ENCODE assay signal across 12 cellular contexts in genomic region chr11:95697614-95698408, GRCh38.
DNase-seq lines count a peak whose midpoint lies in the region; ATAC-seq and TF ChIP-seq lines count a peak whose summit lies in the region.
"Had no signal": no experiment of that assay in that cellular context is flagged by ENCODE, and none has a peak within 500 bp of the region (broad histone marks: within the 10 kb centered on the region; RNA-seq: fewer than 3 reads in every experiment).

No MANE protein-coding gene starts in this region.

- no peaks in the 10 kb centered on the region for H4K20me1 ChIP-seq in OCI-LY7 (ENCODE audit: insufficient read depth, low read length)

- no peak overlapping the region for H3K4me3 ChIP-seq in OCI-LY7 (ENCODE audit: low read depth, low read length, poor library complexity, severe bottlenecking)
- H3K4me3 ChIP-seq: uterus had no signal

- H3K27ac ChIP-seq in OCI-LY7 (ENCODE audit: low read depth, low read length, poor library complexity, severe bottlenecking) = no peak overlapping the region
- H3K27ac ChIP-seq: uterus had no signal

- H3K4me2 ChIP-seq in OCI-LY7 (ENCODE audit: low read length) = no peak overlapping the region

- H3K36me3 ChIP-seq in OCI-LY7 (ENCODE audit: insufficient read depth, low read length) = no peaks in the 10 kb centered on the region
- H3K36me3 ChIP-seq: uterus had no signal

- H3K4me1 Mint-ChIP-seq in activated naive CD4-positive, alpha-beta T cell treated with anti-CD3 and anti-CD28 coated beads, Interleukin-2, amount 50 U/mL, for 24 hours = peaks cover 68% of the 10 kb centered on the region
- peaks cover 57% of the 10 kb centered on the region for H3K4me1 Mint-ChIP-seq in activated CD8-positive, alpha-beta T cell treated with anti-CD3 and anti-CD28 coated beads for 36 hours (ENCODE audit: low read depth)

- ATAC-seq in activated CD8-positive, alpha-beta T cell treated with anti-CD3 and anti-CD28 coated beads for 36 hours = no peak
- ATAC-seq in left ventricle myocardium superior = peak; percentile 39
- no peak for ATAC-seq in HG03280 (IDR thresholded peaks at IDR 0.05; ENCODE audit: unreplicated experiment)

- no peaks in the 10 kb centered on the region; the same call in 1 of the 2 replicates for H3K9me2 ChIP-seq in OCI-LY7 (ENCODE audit: insufficient read depth, low read length)

- DNase-seq in activated naive CD4-positive, alpha-beta T cell (lab: John Stamatoyannopoulos, UW) = no peak
- no peak for DNase-seq in activated CD8-positive, alpha-beta T cell treated with anti-CD3 and anti-CD28 coated beads for 36 hours
- DNase-seq in left ventricle myocardium superior = no peak
- DNase-seq in superior temporal gyrus (ENCODE audit: extremely low spot score) = peak; percentile 53
- DNase-seq in epidermal melanocyte (ENCODE audit: insufficient read length, low spot score) = no peak
- DNase-seq in OCI-LY7 (ENCODE audit: low spot score) = no peak
- DNase-seq: NCI-H1092 treated with DMSO at 0.1 percent for 48 hours, NCI-H748 treated with DMSO at 0.1 percent for 48 hours, SHP77 treated with DMSO at 0.1 percent for 48 hours, uterus had no signal

- intact Hi-C loops in activated CD8-positive, alpha-beta T cell treated with anti-CD3 and anti-CD28 coated beads for 36 hours (cut with micrococcal nuclease) = loop anchor here (5.0 kb wide), 1 partner anchor 36 kb away; no protein-coding TSS in a partner anchor
- intact Hi-C loops in left ventricle myocardium superior (cut with micrococcal nuclease) (no loop called here), OCI-LY7 (cut with micrococcal nuclease; ENCODE audit: unreplicated experiment) (no loop called here)

- H3K9me3 ChIP-seq in OCI-LY7 (ENCODE audit: low read length) = no peaks in the 10 kb centered on the region
- H3K9me3 ChIP-seq: uterus had no signal

- no peaks in the 10 kb centered on the region for H3K27me3 Mint-ChIP-seq in activated naive CD4-positive, alpha-beta T cell treated with anti-CD3 and anti-CD28 coated beads, Interleukin-2, amount 50 U/mL, for 24 hours
- H3K27me3 Mint-ChIP-seq in activated CD8-positive, alpha-beta T cell treated with anti-CD3 and anti-CD28 coated beads for 36 hours = no peaks in the 10 kb centered on the region

- CTCF ChIA-PET in activated CD8-positive, alpha-beta T cell treated with anti-CD3 and anti-CD28 coated beads for 36 hours (lab: Charles Lee) = interaction anchor here (1.1 to 2.6 kb wide), 2 partner anchors 13 to 190 kb away, joined by 3 to 9 read pairs; no protein-coding TSS in a partner anchor
- CTCF ChIA-PET in OCI-LY7 (lab: Charles Lee; ENCODE audit: unreplicated experiment) = interaction anchor here (0.8 kb wide), 1 partner anchor 14 kb away, joined by 3 read pairs; no protein-coding TSS in a partner anchor

- H3K27ac Mint-ChIP-seq in activated naive CD4-positive, alpha-beta T cell treated with anti-CD3 and anti-CD28 coated beads, Interleukin-2, amount 50 U/mL, for 24 hours = peak overlapping the region; percentile 98
- H3K27ac Mint-ChIP-seq in activated CD8-positive, alpha-beta T cell treated with anti-CD3 and anti-CD28 coated beads for 36 hours = peak overlapping the region; percentile 95

- H3K36me3 Mint-ChIP-seq in activated naive CD4-positive, alpha-beta T cell treated with anti-CD3 and anti-CD28 coated beads, Interleukin-2, amount 50 U/mL, for 24 hours = peaks cover 6% of the 10 kb centered on the region
- H3K36me3 Mint-ChIP-seq in activated CD8-positive, alpha-beta T cell treated with anti-CD3 and anti-CD28 coated beads for 36 hours (ENCODE audit: low read depth) = peaks cover 23% of the 10 kb centered on the region

- BruUV-seq in OCI-LY7 (replicated peaks; lab: Mats Ljungman, UMichigan) = no TSS peak

- H3K4me1 ChIP-seq in OCI-LY7 (ENCODE audit: insufficient read depth, low read length, poor library complexity, severe bottlenecking) = peaks cover 5% of the 10 kb centered on the region

- peaks cover 7% of the 10 kb centered on the region for H3K9me3 Mint-ChIP-seq in activated naive CD4-positive, alpha-beta T cell treated with anti-CD3 and anti-CD28 coated beads, Interleukin-2, amount 50 U/mL, for 24 hours
- H3K9me3 Mint-ChIP-seq in activated CD8-positive, alpha-beta T cell treated with anti-CD3 and anti-CD28 coated beads for 36 hours = peaks cover 10% of the 10 kb centered on the region

- H3K79me2 ChIP-seq in OCI-LY7 (ENCODE audit: insufficient read depth, low read depth, low read length) = no peaks in the 10 kb centered on the region

- no peak overlapping the region for H2AFZ ChIP-seq in OCI-LY7 (ENCODE audit: low read length)

- no peak for TF ChIP-seq CTCF in activated CD8-positive, alpha-beta T cell treated with anti-CD3 and anti-CD28 coated beads for 36 hours (IDR thresholded peaks at IDR 0.05)
- no peak for TF ChIP-seq CTCF in OCI-LY7 (conservative IDR thresholded peaks at IDR 0.05; ENCODE audit: low read length)

- POLR2A ChIA-PET in activated CD8-positive, alpha-beta T cell treated with anti-CD3 and anti-CD28 coated beads for 36 hours (lab: Charles Lee) = interaction anchor here (1.3 to 4.7 kb wide), 2 partner anchors 10 to 16 kb away, joined by 3 to 18 read pairs; no protein-coding TSS in a partner anchor
- POLR2A ChIA-PET in OCI-LY7 (lab: Charles Lee) = interaction anchor here (0.6 to 1.1 kb wide), 3 partner anchors 14 to 180 kb away, joined by 3 read pairs; no protein-coding TSS in a partner anchor

- H3K4me3 Mint-ChIP-seq in activated naive CD4-positive, alpha-beta T cell treated with anti-CD3 and anti-CD28 coated beads, Interleukin-2, amount 50 U/mL, for 24 hours = peak overlapping the region; percentile 58
- H3K4me3 Mint-ChIP-seq in activated CD8-positive, alpha-beta T cell treated with anti-CD3 and anti-CD28 coated beads for 36 hours = no peak overlapping the region
